9 cellular contexts compared by ENCODE assay signal in genomic region chr14:99755629-99756603, GRCh38. TPM values are rescaled to one million over a fixed set of nuclear protein-coding genes. Genes with fewer than 3 reads are reported as not detected.
DNase-seq lines count a peak whose midpoint lies in the region; ATAC-seq and TF ChIP-seq lines count a peak whose summit lies in the region.
"Had no signal": no experiment of that assay in that cellular context is flagged by ENCODE, and none has a peak within 500 bp of the region (broad histone marks: within the 10 kb centered on the region; RNA-seq: fewer than 3 reads in every experiment).

No MANE protein-coding gene starts in this region.

- H3K4me2 ChIP-seq in osteoblast (ENCODE audit: insufficient read depth, low read length): peak overlapping the region; percentile 52

- ATAC-seq in SK-N-SH treated with all-trans-retinoic acid at 6 μM for 48 hours (peak; percentile 80), HG03378 (IDR thresholded peaks at IDR 0.05; ENCODE audit: unreplicated experiment) (no peak), GM18511 (IDR thresholded peaks at IDR 0.05; ENCODE audit: unreplicated experiment) (no peak)

- no peak overlapping the region for H2AFZ ChIP-seq in osteoblast (ENCODE audit: low read length)

- peak; percentile 81 for DNase-seq in Ammon's horn (ENCODE audit: low spot score)
- peak; percentile 35 for DNase-seq in foreskin melanocyte
- peak; percentile 99 for DNase-seq in osteoblast (ENCODE audit: insufficient read length, low spot score, missing footprints)
- no peak for DNase-seq in activated CD4-positive, alpha-beta T cell treated with anti-CD3 and anti-CD28 coated beads for 1 hour
- no peak for DNase-seq in activated CD4-positive, alpha-beta T cell treated with anti-CD3 and anti-CD28 coated beads, Interleukin-2, amount 50 U/mL, for 48 hours
- DNase-seq: DND-41 had no signal

- no peak overlapping the region for H3K4me3 ChIP-seq in osteoblast (ENCODE audit: insufficient read depth, low read length)

- H3K36me3 ChIP-seq in osteoblast (ENCODE audit: insufficient read depth, low read length): no peaks in the 10 kb centered on the region

- H4K20me1 ChIP-seq in osteoblast (ENCODE audit: insufficient read depth, low read length): no peaks in the 10 kb centered on the region

- TF ChIP-seq CTCF in osteoblast (IDR thresholded peaks at IDR 0.05; ENCODE audit: extremely low read depth, low read depth, low read length): no peak

- H3K79me2 ChIP-seq in osteoblast (ENCODE audit: insufficient read depth, low read length): no peaks in the 10 kb centered on the region

- H3K27me3 ChIP-seq in osteoblast (ENCODE audit: insufficient read depth, low read length): no peaks in the 10 kb centered on the region

- peaks cover 69% of the 10 kb centered on the region for H3K4me1 ChIP-seq in osteoblast (ENCODE audit: insufficient read depth, low read length)

- no peaks in the 10 kb centered on the region for H3K9me3 ChIP-seq in osteoblast (ENCODE audit: low read depth, low read length)

- H3K27ac ChIP-seq in osteoblast (ENCODE audit: low read depth, low read length): peak overlapping the region; percentile 99

TF ChIP-seq in SK-N-SH treated with all-trans-retinoic acid at 6 μM for 48 hours, 23 proteins besides CTCF, POLR2A, EP300 and RAD21:
- peak; percentile 19; the same call in 1 of the 2 replicates for TF ChIP-seq SNAI2 (CRISPR knock-in tag; IDR thresholded peaks at IDR 0.05)
- no peak for TF ChIP-seq ZNF70 (CRISPR knock-in tag; IDR thresholded peaks at IDR 0.05)

RNA-seq across cellular contexts. Expression of gene EML1, which starts 37.3 kb away (rescaled TPM):
- total RNA-seq in osteoblast: 38.0 and 46.7 TPM in 2 replicates

Comparison
In these comparisons a context has a peak if more than half of its experiments do, and no peak if none do; other contexts are left out.
1. DNase-seq: peak in Ammon's horn (single experiment), foreskin melanocyte (single experiment) and osteoblast (single experiment); none in activated CD4-positive, alpha-beta T cell treated with anti-CD3 and anti-CD28 coated beads for 1 hour (single experiment) and activated CD4-positive, alpha-beta T cell treated with anti-CD3 and anti-CD28 coated beads, Interleukin-2, amount 50 U/mL, for 48 hours (0 of 2).